1 cellular context compared by ENCODE assay signal in the genomic region with DNA sequence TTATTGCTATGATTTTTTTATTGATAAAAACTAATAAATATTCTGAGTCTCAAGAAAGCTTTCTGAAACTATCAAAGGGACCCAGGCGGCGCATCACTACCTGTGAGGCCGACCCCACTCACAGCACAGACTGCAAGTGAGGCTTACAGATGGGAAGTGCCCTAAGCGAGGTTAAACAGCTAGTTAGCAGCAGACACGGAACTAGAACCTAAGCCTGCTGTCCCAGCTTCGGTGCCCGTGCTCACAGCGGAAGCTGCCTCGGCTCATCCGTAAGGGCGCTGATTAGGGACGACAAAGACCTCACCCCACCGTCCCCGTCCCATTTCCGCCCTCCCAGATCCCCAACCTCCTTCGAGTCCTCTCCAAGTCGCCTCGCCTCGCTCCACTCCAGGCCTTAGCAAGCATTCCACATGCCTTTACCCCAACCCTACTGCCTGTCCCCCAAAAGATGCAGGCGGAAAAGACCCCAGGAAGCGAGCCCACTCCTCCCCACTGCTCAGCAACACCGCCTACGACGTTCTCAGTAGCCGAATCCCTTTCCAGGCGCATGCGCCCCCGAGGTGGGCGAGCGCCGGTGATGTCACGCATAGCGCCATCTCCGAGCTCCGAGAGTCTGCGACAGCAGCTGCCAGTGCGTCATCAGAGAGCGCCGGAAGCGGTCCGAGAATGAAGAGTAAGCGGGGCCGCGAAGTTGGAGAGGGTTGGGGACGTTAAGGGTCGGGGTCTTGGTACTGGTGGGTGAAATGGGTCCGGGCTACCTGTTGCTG.
TF ChIP-seq lines count a peak whose summit lies in the region.

A gene with protein sequence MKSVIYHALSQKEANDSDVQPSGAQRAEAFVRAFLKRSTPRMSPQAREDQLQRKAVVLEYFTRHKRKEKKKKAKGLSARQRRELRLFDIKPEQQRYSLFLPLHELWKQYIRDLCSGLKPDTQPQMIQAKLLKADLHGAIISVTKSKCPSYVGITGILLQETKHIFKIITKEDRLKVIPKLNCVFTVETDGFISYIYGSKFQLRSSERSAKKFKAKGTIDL (plus strand): TSS at position 631 of the 767 bp plus-strand sequence. CDS start 36 bp downstream, at position 667.

TF ChIP-seq in HEK293, 187 proteins besides CTCF, POLR2A, EP300 and RAD21 (continued from another document):
- TF ChIP-seq PRDM4 (tag by site-specific recombination; IDR thresholded peaks at IDR 0.05): no peak
- no peak for TF ChIP-seq ZNF221 (tag by site-specific recombination; IDR thresholded peaks at IDR 0.05; ENCODE audit: borderline replicate concordance)
- TF ChIP-seq ZIC2 (tag by site-specific recombination; IDR thresholded peaks at IDR 0.05): peak; percentile 54
- TF ChIP-seq ZNF521 (tag by site-specific recombination; IDR thresholded peaks at IDR 0.05): no peak
- no peak for TF ChIP-seq ZNF214 (tag by site-specific recombination; IDR thresholded peaks at IDR 0.05; ENCODE audit: borderline replicate concordance)
- no peak; the same call in 1 of the 2 replicates for TF ChIP-seq ZNF133 (tag by site-specific recombination; IDR thresholded peaks at IDR 0.05)
- TF ChIP-seq ZSCAN23 (tag by site-specific recombination; IDR thresholded peaks at IDR 0.05): no peak
- TF ChIP-seq ZNF664 (tag by site-specific recombination; IDR thresholded peaks at IDR 0.05): 0 out of 2 replicates have a peak, but pooled peaks have one; percentile 21
- peak; percentile 100 for TF ChIP-seq ZNF629 (tag by site-specific recombination; IDR thresholded peaks at IDR 0.05)
- TF ChIP-seq ZNF514 (tag by site-specific recombination; IDR thresholded peaks at IDR 0.05): no peak
- TF ChIP-seq ZNF341 (tag by site-specific recombination; IDR thresholded peaks at IDR 0.05; ENCODE audit: low read depth): peak; percentile 70
- no peak for TF ChIP-seq ZNF23 (tag by site-specific recombination; IDR thresholded peaks at IDR 0.05; ENCODE audit: borderline replicate concordance)
- no peak for TF ChIP-seq BCL11A (tag by site-specific recombination; IDR thresholded peaks at IDR 0.05; ENCODE audit: low read depth)
- TF ChIP-seq ZNF16 (tag by site-specific recombination; IDR thresholded peaks at IDR 0.05; ENCODE audit: low read depth): no peak
- peak; percentile 82 for TF ChIP-seq SP2 (tag by site-specific recombination; IDR thresholded peaks at IDR 0.05)
- TF ChIP-seq SP3 (tag by site-specific recombination; IDR thresholded peaks at IDR 0.05): peak; percentile 85
- TF ChIP-seq GLIS1 (tag by site-specific recombination; IDR thresholded peaks at IDR 0.05): peak; percentile 79
- peak; percentile 83 for TF ChIP-seq ZBTB26 (tag by site-specific recombination; optimal IDR thresholded peaks at IDR 0.05)
- TF ChIP-seq, protein P1, sequence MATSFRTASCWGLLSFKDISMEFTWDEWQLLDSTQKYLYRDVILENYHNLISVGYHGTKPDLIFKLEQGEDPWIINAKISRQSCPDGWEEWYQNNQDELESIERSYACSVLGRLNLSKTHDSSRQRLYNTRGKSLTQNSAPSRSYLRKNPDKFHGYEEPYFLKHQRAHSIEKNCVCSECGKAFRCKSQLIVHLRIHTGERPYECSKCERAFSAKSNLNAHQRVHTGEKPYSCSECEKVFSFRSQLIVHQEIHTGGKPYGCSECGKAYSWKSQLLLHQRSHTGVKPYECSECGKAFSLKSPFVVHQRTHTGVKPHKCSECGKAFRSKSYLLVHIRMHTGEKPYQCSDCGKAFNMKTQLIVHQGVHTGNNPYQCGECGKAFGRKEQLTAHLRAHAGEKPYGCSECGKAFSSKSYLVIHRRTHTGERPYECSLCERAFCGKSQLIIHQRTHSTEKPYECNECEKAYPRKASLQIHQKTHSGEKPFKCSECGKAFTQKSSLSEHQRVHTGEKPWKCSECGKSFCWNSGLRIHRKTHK (tag by site-specific recombination; IDR thresholded peaks at IDR 0.05): no peak
- peak; percentile 78; the same call in 1 of the 2 replicates for TF ChIP-seq ZNF792 (tag by site-specific recombination; IDR thresholded peaks at IDR 0.05)
- peak; percentile 42; the same call in 1 of the 2 replicates for TF ChIP-seq WT1 (tag by site-specific recombination; IDR thresholded peaks at IDR 0.05)
- TF ChIP-seq ZNF10 (tag by site-specific recombination; IDR thresholded peaks at IDR 0.05): peak; percentile 94
- TF ChIP-seq, protein P2, sequence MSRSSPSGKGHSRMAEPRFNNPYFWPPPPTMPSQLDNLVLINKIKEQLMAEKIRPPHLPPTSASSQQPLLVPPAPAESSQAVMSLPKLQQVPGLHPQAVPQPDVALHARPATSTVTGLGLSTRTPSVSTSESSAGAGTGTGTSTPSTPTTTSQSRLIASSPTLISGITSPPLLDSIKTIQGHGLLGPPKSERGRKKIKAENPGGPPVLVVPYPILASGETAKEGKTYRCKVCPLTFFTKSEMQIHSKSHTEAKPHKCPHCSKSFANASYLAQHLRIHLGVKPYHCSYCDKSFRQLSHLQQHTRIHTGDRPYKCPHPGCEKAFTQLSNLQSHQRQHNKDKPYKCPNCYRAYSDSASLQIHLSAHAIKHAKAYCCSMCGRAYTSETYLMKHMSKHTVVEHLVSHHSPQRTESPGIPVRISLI (tag by site-specific recombination; IDR thresholded peaks at IDR 0.05): no peak
- TF ChIP-seq ZNF280C (tag by site-specific recombination; IDR thresholded peaks at IDR 0.05): no peak
- TF ChIP-seq, protein P3, sequence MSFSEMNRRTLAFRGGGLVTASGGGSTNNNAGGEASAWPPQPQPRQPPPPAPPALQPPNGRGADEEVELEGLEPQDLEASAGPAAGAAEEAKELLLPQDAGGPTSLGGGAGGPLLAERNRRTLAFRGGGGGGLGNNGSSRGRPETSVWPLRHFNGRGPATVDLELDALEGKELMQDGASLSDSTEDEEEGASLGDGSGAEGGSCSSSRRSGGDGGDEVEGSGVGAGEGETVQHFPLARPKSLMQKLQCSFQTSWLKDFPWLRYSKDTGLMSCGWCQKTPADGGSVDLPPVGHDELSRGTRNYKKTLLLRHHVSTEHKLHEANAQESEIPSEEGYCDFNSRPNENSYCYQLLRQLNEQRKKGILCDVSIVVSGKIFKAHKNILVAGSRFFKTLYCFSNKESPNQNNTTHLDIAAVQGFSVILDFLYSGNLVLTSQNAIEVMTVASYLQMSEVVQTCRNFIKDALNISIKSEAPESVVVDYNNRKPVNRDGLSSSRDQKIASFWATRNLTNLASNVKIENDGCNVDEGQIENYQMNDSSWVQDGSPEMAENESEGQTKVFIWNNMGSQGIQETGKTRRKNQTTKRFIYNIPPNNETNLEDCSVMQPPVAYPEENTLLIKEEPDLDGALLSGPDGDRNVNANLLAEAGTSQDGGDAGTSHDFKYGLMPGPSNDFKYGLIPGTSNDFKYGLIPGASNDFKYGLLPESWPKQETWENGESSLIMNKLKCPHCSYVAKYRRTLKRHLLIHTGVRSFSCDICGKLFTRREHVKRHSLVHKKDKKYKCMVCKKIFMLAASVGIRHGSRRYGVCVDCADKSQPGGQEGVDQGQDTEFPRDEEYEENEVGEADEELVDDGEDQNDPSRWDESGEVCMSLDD (tag by site-specific recombination; IDR thresholded peaks at IDR 0.05): peak; percentile 98
- TF ChIP-seq, protein P4, sequence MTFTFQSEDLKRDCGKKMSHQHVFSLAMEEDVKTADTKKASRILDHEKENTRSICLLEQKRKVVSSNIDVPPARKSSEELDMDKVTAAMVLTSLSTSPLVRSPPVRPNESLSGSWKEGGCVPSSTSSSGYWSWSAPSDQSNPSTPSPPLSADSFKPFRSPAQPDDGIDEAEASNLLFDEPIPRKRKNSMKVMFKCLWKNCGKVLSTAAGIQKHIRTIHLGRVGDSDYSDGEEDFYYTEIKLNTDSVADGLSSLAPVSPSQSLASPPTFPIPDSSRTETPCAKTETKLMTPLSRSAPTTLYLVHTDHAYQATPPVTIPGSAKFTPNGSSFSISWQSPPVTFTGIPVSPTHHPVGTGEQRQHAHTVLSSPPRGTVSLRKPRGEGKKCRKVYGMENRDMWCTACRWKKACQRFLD (tag by site-specific recombination; IDR thresholded peaks at IDR 0.05): no peak
- peak; percentile 38; the same call in 1 of the 2 replicates for TF ChIP-seq OSR2 (tag by site-specific recombination; IDR thresholded peaks at IDR 0.05)
